ENCODE assay signal across 9 cellular contexts in the genomic region with DNA sequence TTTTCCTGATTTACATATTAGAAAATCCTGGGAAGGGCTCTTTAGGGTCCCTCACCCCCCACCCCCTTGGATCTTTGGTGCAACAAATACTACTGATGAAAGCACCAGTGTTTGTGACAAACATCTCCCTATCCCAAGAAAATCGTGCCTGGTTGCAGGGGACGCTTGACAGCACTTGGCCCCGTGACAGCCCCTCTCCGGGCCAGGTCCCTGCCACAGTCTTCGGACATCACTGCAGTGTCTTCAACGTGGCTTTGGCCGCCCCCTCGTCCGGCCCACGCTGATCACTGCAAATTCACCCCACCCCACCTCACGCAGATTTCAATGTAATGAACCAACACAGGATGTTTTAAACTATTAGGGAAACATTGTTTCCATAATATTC. TPM values are rescaled to one million over a fixed set of nuclear protein-coding genes. Genes with fewer than 3 reads are reported as not detected.
DNase-seq lines count a peak whose midpoint lies in the region; ATAC-seq and TF ChIP-seq lines count a peak whose summit lies in the region.
"Had no signal": no experiment of that assay in that cellular context is flagged by ENCODE, and none has a peak within 500 bp of the region (broad histone marks: within the 10 kb centered on the region; RNA-seq: fewer than 3 reads in every experiment).

No MANE protein-coding gene starts in this region.

- 47 to 53% methylated on average over 11 of the region's 11 CpGs for WGBS in lower leg skin, 2 donors

- no peak for DNase-seq in activated naive CD4-positive, alpha-beta T cell treated with anti-CD3 and anti-CD28 coated beads, Interleukin-2, amount 50 U/mL, for 16 hours
- DNase-seq in ascending aorta (ENCODE audit: low spot score in 2 of 2) (no peak), lower leg skin (ENCODE audit: low spot score in 2 of 2) (no peak), tibial artery (no peak), HT-29 (ENCODE audit: low spot score) (no peak)
- DNase-seq: SHP77 treated with DMSO at 0.1 percent for 48 hours had no signal

- H3K36me3 ChIP-seq in ascending aorta (peaks cover 3 to 5% of the 10 kb centered on the region in 2 donors), tibial artery (peaks cover 0 to 12% (median 5%) of the 10 kb centered on the region in 3 donors)

- H3K4me3 Mint-ChIP-seq in activated naive CD4-positive, alpha-beta T cell treated with anti-CD3 and anti-CD28 coated beads, Interleukin-2, amount 50 U/mL, for 24 hours, result no peak overlapping the region

- H3K27me3 Mint-ChIP-seq in activated naive CD4-positive, alpha-beta T cell treated with anti-CD3 and anti-CD28 coated beads, Interleukin-2, amount 50 U/mL, for 24 hours, result no peaks in the 10 kb centered on the region

- H3K9me3 ChIP-seq in ascending aorta (no peaks in the 10 kb centered on the region), tibial artery (no peaks in the 10 kb centered on the region)

- peak overlapping the region; percentile 51 to 99 for H3K27ac ChIP-seq in ascending aorta
- H3K27ac ChIP-seq in tibial artery, result peak overlapping the region; percentile 36 to 100

- TF ChIP-seq CTCF in ascending aorta (IDR thresholded peaks at IDR 0.05) (no peak), lower leg skin (IDR thresholded peaks at IDR 0.05) (no peak), tibial artery (IDR thresholded peaks at IDR 0.05) (no peak)

- peaks cover 13% of the 10 kb centered on the region for H3K36me3 Mint-ChIP-seq in activated naive CD4-positive, alpha-beta T cell treated with anti-CD3 and anti-CD28 coated beads, Interleukin-2, amount 50 U/mL, for 24 hours

- H3K4me3 ChIP-seq in ascending aorta (peak overlapping the region; percentile 32 to 85), lower leg skin (ENCODE audit: low read depth, poor library complexity, severe bottlenecking) (peak overlapping the region; percentile 11), tibial artery (peak overlapping the region; percentile 1 to 11)

- ATAC-seq in HG02840 (IDR thresholded peaks at IDR 0.05; ENCODE audit: low FRiP score, unreplicated experiment), result no peak
- ATAC-seq in GM21786 (IDR thresholded peaks at IDR 0.05; ENCODE audit: unreplicated experiment), result no peak

- H3K27me3 ChIP-seq in ascending aorta (no peaks in the 10 kb centered on the region), tibial artery (no peaks in the 10 kb centered on the region)

- no peaks in the 10 kb centered on the region for H3K9me3 Mint-ChIP-seq in activated naive CD4-positive, alpha-beta T cell treated with anti-CD3 and anti-CD28 coated beads, Interleukin-2, amount 50 U/mL, for 24 hours

- H3K4me1 Mint-ChIP-seq in activated naive CD4-positive, alpha-beta T cell treated with anti-CD3 and anti-CD28 coated beads, Interleukin-2, amount 50 U/mL, for 24 hours, result peaks cover 76% of the 10 kb centered on the region

- TF ChIP-seq POLR2A in lower leg skin (IDR thresholded peaks at IDR 0.05), result no peak

- intact Hi-C loops in ascending aorta (cut with DNase I) (loop anchor here (10.0 kb wide), 1 partner anchor 1191 kb away; no protein-coding TSS in a partner anchor), lower leg skin (cut with DNase I; ENCODE audit: low total_unique reads) (no loop called here), tibial artery (cut with DNase I; ENCODE audit: low total_unique reads) (no loop called here)

- peak overlapping the region; percentile 76 for H3K27ac Mint-ChIP-seq in activated naive CD4-positive, alpha-beta T cell treated with anti-CD3 and anti-CD28 coated beads, Interleukin-2, amount 50 U/mL, for 24 hours

- H3K4me1 ChIP-seq in ascending aorta, result peaks cover 4 to 52% of the 10 kb centered on the region in 2 donors
- H3K4me1 ChIP-seq in tibial artery, result peaks cover 0 to 79% (median 64%) of the 10 kb centered on the region in 4 donors

RNA-seq across cellular contexts. Expression of a gene that starts 43.3 kb away (rescaled TPM):
- total RNA-seq in ascending aorta, result 663 TPM
- total RNA-seq in lower leg skin, result 100 to 1,000 TPM; 335 to 473 (median 391) TPM
- 805 and 888 TPM in 2 replicates for total RNA-seq in HT-29 (2014; rRNA removed; shearing (Covaris generic))

RNA-seq across cellular contexts. Expression of a gene that starts 45.1 kb away (rescaled TPM):
- total RNA-seq in ascending aorta (not detected), lower leg skin (under 1 TPM in 1 of 4 donors, not detected in 3; 0.39 TPM)
- total RNA-seq in HT-29 (2014; rRNA removed; shearing (Covaris generic)), result not detected in 2 replicates

Comparison
In these comparisons a context has a peak if more than half of its experiments do, and no peak if none do; other contexts are left out.
1. H3K4me3 ChIP-seq: peak in every context shown above with its lines; median percentile 58 in ascending aorta; 11 in lower leg skin; 6 in tibial artery.